In the genomic region with DNA sequence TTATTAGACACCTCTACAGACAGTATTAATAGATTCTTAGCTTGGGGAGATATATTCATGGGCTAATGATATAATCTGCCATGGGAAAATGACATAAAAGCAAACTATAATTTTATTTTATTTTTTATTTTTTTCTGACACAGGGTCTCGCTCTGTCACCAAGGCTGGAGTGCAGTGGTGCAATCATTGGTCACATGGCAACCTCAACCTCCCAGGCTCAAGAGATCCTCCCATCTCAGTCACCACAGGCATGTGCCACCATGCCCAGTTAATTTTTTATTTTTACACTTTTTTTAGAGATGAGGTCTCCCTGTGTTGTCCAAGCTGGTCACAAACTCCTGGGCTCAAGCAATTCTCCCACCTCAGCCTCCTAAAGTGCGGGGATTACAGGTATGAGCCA, we compare ENCODE assay signal across 9 cellular contexts. TPM values are rescaled to one million over a fixed set of nuclear protein-coding genes. Genes with fewer than 3 reads are reported as not detected.
A peak's percentile ranks its signal among the peaks of the same experiment; 100 is the strongest.
DNase-seq lines count a peak whose midpoint lies in the region; ATAC-seq and TF ChIP-seq lines count a peak whose summit lies in the region.
"Had no signal": no experiment of that assay in that cellular context is flagged by ENCODE, and none has a peak within 500 bp of the region (broad histone marks: within the 10 kb centered on the region; RNA-seq: fewer than 3 reads in every experiment).

No MANE protein-coding gene starts in this region.

- H3F3A ChIP-seq in OCI-LY1 (ENCODE audit: insufficient read depth, low read length) = no peaks in the 10 kb centered on the region

- peak overlapping the region; percentile 86 for H3K4me2 ChIP-seq in OCI-LY1 (ENCODE audit: low read length)

- H3K9me3 ChIP-seq in OCI-LY1 (ENCODE audit: low read length) (0 out of 2 replicates have a peak, but pooled peaks cover 2% of the 10 kb centered on the region), esophagus muscularis mucosa (no peaks in the 10 kb centered on the region)

- no peak for ATAC-seq in HG02970 (IDR thresholded peaks at IDR 0.05; ENCODE audit: low FRiP score, unreplicated experiment)

- TF ChIP-seq EP300 in esophagus muscularis mucosa (IDR thresholded peaks at IDR 0.05) = no peak

- no peaks in the 10 kb centered on the region for H3K9me2 ChIP-seq in OCI-LY1 (ENCODE audit: low read depth, low read length)

- 94% methylated on average over 2 of the region's 2 CpGs for WGBS in esophagus muscularis mucosa

- H3K4me1 ChIP-seq in OCI-LY1 (ENCODE audit: insufficient read depth, low read length, severe bottlenecking) (peaks cover 82% of the 10 kb centered on the region), esophagus muscularis mucosa (peaks cover 64 to 100% (median 100%) of the 10 kb centered on the region in 4 donors)

- no peak for TF ChIP-seq POLR2A in esophagus muscularis mucosa (IDR thresholded peaks at IDR 0.05; ENCODE audit: low read depth)

- H3K27me3 ChIP-seq in OCI-LY1 (ENCODE audit: insufficient read depth, low read length) (no peaks in the 10 kb centered on the region), esophagus muscularis mucosa (no peaks in the 10 kb centered on the region)

- intact Hi-C loops in esophagus muscularis mucosa (cut with DNase I) = loop anchor here (10.0 kb wide), 1 partner anchor 154 kb away; no protein-coding TSS in a partner anchor

- H2AFZ ChIP-seq in OCI-LY1 (ENCODE audit: low read length) = no peak overlapping the region

- H3K36me3 ChIP-seq in OCI-LY1 (ENCODE audit: insufficient read depth, low read length) = no peaks in the 10 kb centered on the region
- H3K36me3 ChIP-seq in esophagus muscularis mucosa = no peaks in the 10 kb centered on the region

- peak overlapping the region; percentile 81 for H3K27ac ChIP-seq in OCI-LY1 (ENCODE audit: low read depth, low read length, poor library complexity, severe bottlenecking)
- H3K27ac ChIP-seq in esophagus muscularis mucosa (replicated peaks in 1 of 4) = peak overlapping the region in 3 of 4 donors; percentile 20 to 55 (median 41)

- H3K79me2 ChIP-seq in OCI-LY1 (ENCODE audit: insufficient read depth, low read length) = peaks cover 54% of the 10 kb centered on the region

- H3K4me3 ChIP-seq in OCI-LY1 (ENCODE audit: low read depth, low read length, poor library complexity, severe bottlenecking) (peak overlapping the region; percentile 63), esophagus muscularis mucosa (no peak overlapping the region)

- DNase-seq in ELR (ENCODE audit: low read depth) (peak; percentile 38), esophagus muscularis mucosa (ENCODE audit: extremely low spot score) (no peak), pons (ENCODE audit: low spot score) (peak; percentile 30), ecto neural progenitor cell (ENCODE audit: low spot score) (no peak), cerebellum (ENCODE audit: low spot score) (no peak)
- DNase-seq in stimulated activated CD4-positive, alpha-beta T cell treated with anti-CD3 and anti-CD28 coated beads, Interleukin-4, amount 100 ng/mL, for 1 hour = no peak
- DNase-seq: occipital lobe had no signal

- no peaks in the 10 kb centered on the region for H4K20me1 ChIP-seq in OCI-LY1 (ENCODE audit: insufficient read depth, low read length)

- no peak for TF ChIP-seq CTCF in OCI-LY1 (IDR thresholded peaks at IDR 0.05; ENCODE audit: low read length)
- no peak for TF ChIP-seq CTCF in esophagus muscularis mucosa (IDR thresholded peaks at IDR 0.05)

- peak overlapping the region; percentile 69 for H3K9ac ChIP-seq in OCI-LY1 (ENCODE audit: low read length)

RNA-seq across cellular contexts. Expression of a gene that starts 39.3 kb away (rescaled TPM):
- total RNA-seq in esophagus muscularis mucosa (100 to 1,000 TPM; 214 to 272 (median 251) TPM), cerebellum (362 TPM)

Comparison
In these comparisons a context has a peak if more than half of its experiments do, and no peak if none do; other contexts are left out.
1. DNase-seq: peak in ELR (single experiment) and pons (single experiment); none in esophagus muscularis mucosa (single experiment), stimulated activated CD4-positive, alpha-beta T cell treated with anti-CD3 and anti-CD28 coated beads, Interleukin-4, amount 100 ng/mL, for 1 hour (single experiment), ecto neural progenitor cell (single experiment) and cerebellum (single experiment).